In genomic region chr11:67648796-67649613, GRCh38 we compare ENCODE assay signal across 14 cellular contexts. TPM values are rescaled to one million over a fixed set of nuclear protein-coding genes. Genes with fewer than 3 reads are reported as not detected.
DNase-seq lines count a peak whose midpoint lies in the region; ATAC-seq and TF ChIP-seq lines count a peak whose summit lies in the region.
"Had no signal": no experiment of that assay in that cellular context is flagged by ENCODE, and none has a peak within 500 bp of the region (broad histone marks: within the 10 kb centered on the region; RNA-seq: fewer than 3 reads in every experiment).

No MANE protein-coding gene starts in this region.

- H4K5ac ChIP-seq in H9 (ENCODE audit: insufficient read length, low read depth, low read length): peak overlapping the region; percentile 1

- no peaks in the 10 kb centered on the region for H3K23me2 ChIP-seq in H9 (ENCODE audit: insufficient read length, low read depth, low read length, poor library complexity, severe bottlenecking)

- H3K14ac ChIP-seq in H9 (ENCODE audit: insufficient read depth, low read length): no peak overlapping the region

- H3K9me3 ChIP-seq in H9 (ENCODE audit: control insufficient read depth, low read depth, low read length) (no peaks in the 10 kb centered on the region), OCI-LY7 (ENCODE audit: low read length) (no peaks in the 10 kb centered on the region)

- DNase-seq in CD14-positive monocyte (ENCODE audit: low spot score) (peak; percentile 56), H9 (no peak), OCI-LY7 (ENCODE audit: low spot score) (peak; percentile 93), islet precursor cell (peak; percentile 37)
- DNase-seq in activated T-cell treated with anti-CD3 and anti-CD28 coated beads, Interleukin-2, amount 50 U/mL, for 72 hours: no peak
- no peak for DNase-seq in activated effector memory CD4-positive, alpha-beta T cell treated with anti-CD3 and anti-CD28 coated beads, Interleukin-2, amount 50 U/mL, for 16 hours
- DNase-seq: AML-193, foreskin melanocyte, left ventricle myocardium inferior had no signal

- no peak overlapping the region for H2BK5ac ChIP-seq in H9 (ENCODE audit: insufficient read length, low read length)

- H3K4me1 ChIP-seq in H9 (ENCODE audit: insufficient read depth, low read length) (no peaks in the 10 kb centered on the region), OCI-LY7 (ENCODE audit: insufficient read depth, low read length, poor library complexity, severe bottlenecking) (peaks cover 85% of the 10 kb centered on the region)
- H3K4me1 ChIP-seq: left ventricle myocardium inferior had no signal

- H2AK5ac ChIP-seq in H9 (ENCODE audit: insufficient read length, low read length): no peak overlapping the region

- H3K36me3 Mint-ChIP-seq in CD14-positive monocyte (no peaks in the 10 kb centered on the region), H9 (ENCODE audit: insufficient read depth in 1 of 3, low read depth in 3 of 3) (no peaks in the 10 kb centered on the region; a peak in 1 of 7 replicates)
- H3K36me3 Mint-ChIP-seq in activated T-cell treated with anti-CD3 and anti-CD28 coated beads, Interleukin-2, amount 50 U/mL, for 72 hours (ENCODE audit: insufficient read depth in 2 of 2): no peaks in the 10 kb centered on the region

- H3K4ac ChIP-seq in H9 (ENCODE audit: low read depth, low read length): no peak overlapping the region

- H3K23ac ChIP-seq in H9 (ENCODE audit: insufficient read length, low read depth, low read length): no peak overlapping the region

- CTCF ChIA-PET in OCI-LY7 (lab: Charles Lee; ENCODE audit: unreplicated experiment): interaction anchor here (0.6 to 4.0 kb wide), 9 partner anchors 10 to 77 kb away, joined by 3 to 38 read pairs (median 6); partner anchors contain the start of gene NUDT8

- no peak overlapping the region for H2BK12ac ChIP-seq in H9 (ENCODE audit: insufficient read length, low read depth, low read length)

- H3K27ac Mint-ChIP-seq in CD14-positive monocyte (peak overlapping the region in 1 of 7 donors; percentile 40), H9 (peak overlapping the region in 1 of 3 experiments; percentile 41; a peak in 1 of 7 replicates)
- H3K27ac Mint-ChIP-seq in activated T-cell treated with anti-CD3 and anti-CD28 coated beads, Interleukin-2, amount 50 U/mL, for 72 hours: no peak overlapping the region
- H3K27ac Mint-ChIP-seq: stimulated activated naive CD8-positive, alpha-beta T cell treated with anti-CD3 and anti-CD28 coated beads, Interleukin-15, Interleukin-2, amounts not matched to agents 100 ng/mL and 50 ng/mL, for 24 hours had no signal

- no peaks in the 10 kb centered on the region for H3K79me1 ChIP-seq in H9 (ENCODE audit: insufficient read depth, low read depth, low read length, poor library complexity, severe bottlenecking)

- H4K91ac ChIP-seq in H9 (ENCODE audit: insufficient read length, low read depth, low read length): no peak overlapping the region

- H2AFZ ChIP-seq in H9 (ENCODE audit: low read length) (no peak overlapping the region), OCI-LY7 (ENCODE audit: low read length) (no peak overlapping the region; the same call in 1 of the 2 replicates)

- H3K4me1 Mint-ChIP-seq in CD14-positive monocyte (peaks cover 45% of the 10 kb centered on the region), H9 (peaks cover 8 to 14% of the 10 kb centered on the region in 2 experiments)
- peaks cover 30% of the 10 kb centered on the region for H3K4me1 Mint-ChIP-seq in activated T-cell treated with anti-CD3 and anti-CD28 coated beads, Interleukin-2, amount 50 U/mL, for 72 hours (ENCODE audit: low read depth)

- WGBS in H9 (ENCODE audit: extremely low coverage, insufficient read length, low lambda C conversion rate): no CpG with 5 or more reads among the region's 12 CpGs

- H3K27me3 Mint-ChIP-seq in CD14-positive monocyte (ENCODE audit: low read depth in 3 of 3): peaks cover 15 to 33% (median 29%) of the 10 kb centered on the region in 3 donors
- peaks cover 23% of the 10 kb centered on the region for H3K27me3 Mint-ChIP-seq in H9 (ENCODE audit: low read depth)
- H3K27me3 Mint-ChIP-seq in activated T-cell treated with anti-CD3 and anti-CD28 coated beads, Interleukin-2, amount 50 U/mL, for 72 hours (ENCODE audit: low read depth): no peaks in the 10 kb centered on the region
- H3K27me3 Mint-ChIP-seq: stimulated activated naive CD8-positive, alpha-beta T cell treated with anti-CD3 and anti-CD28 coated beads, Interleukin-15, Interleukin-2, amounts not matched to agents 100 ng/mL and 50 ng/mL, for 24 hours had no signal

- H3K4me2 ChIP-seq in H9 (ENCODE audit: insufficient read depth, insufficient read length, low read length) (no peak overlapping the region), OCI-LY7 (ENCODE audit: low read length) (peak overlapping the region; percentile 79)

- no TSS peak for BruUV-seq in OCI-LY7 (replicated peaks; lab: Mats Ljungman, UMichigan)

- no peak overlapping the region for H3K9ac ChIP-seq in H9 (ENCODE audit: extremely low read depth, insufficient read length, low read length)

- H3K4me3 Mint-ChIP-seq in CD14-positive monocyte (peak overlapping the region in 1 of 2 donors; percentile 67), H9 (peak overlapping the region in 1 of 2 experiments; percentile 20; a peak in 1 of 5 replicates)
- no peak overlapping the region for H3K4me3 Mint-ChIP-seq in activated T-cell treated with anti-CD3 and anti-CD28 coated beads, Interleukin-2, amount 50 U/mL, for 72 hours
- H3K4me3 Mint-ChIP-seq: stimulated activated naive CD8-positive, alpha-beta T cell treated with anti-CD3 and anti-CD28 coated beads, Interleukin-15, Interleukin-2, amounts not matched to agents 100 ng/mL and 50 ng/mL, for 24 hours had no signal

- no peak overlapping the region for H4K8ac ChIP-seq in H9 (replicated peaks; ENCODE audit: insufficient read length, low read depth, low read length)

- H3K79me2 ChIP-seq in H9 (ENCODE audit: insufficient read depth, low read length) (no peaks in the 10 kb centered on the region), OCI-LY7 (ENCODE audit: insufficient read depth, low read depth, low read length) (peaks cover 5% of the 10 kb centered on the region; the same call in 1 of the 2 replicates)

- no peak overlapping the region for H3T11ph ChIP-seq in H9 (ENCODE audit: low read length)

- H2BK20ac ChIP-seq in H9 (ENCODE audit: low read depth, low read length, poor library complexity, severe bottlenecking): no peak overlapping the region

- intact Hi-C loops in CD14-positive monocyte (cut with micrococcal nuclease) (no loop called here), OCI-LY7 (cut with micrococcal nuclease; ENCODE audit: unreplicated experiment) (loop anchor here (1.0 to 10.0 kb wide), 8 partner anchors 9 to 382 kb away; partner anchors contain the start of genes CDK2AP2, GRK2, PITPNM1 and PPP1CA)

- no peaks in the 10 kb centered on the region for H3K27me3 ChIP-seq in H9 (ENCODE audit: insufficient read depth, low read length)

- H3K36me3 ChIP-seq in OCI-LY7 (ENCODE audit: insufficient read depth, low read length): no peaks in the 10 kb centered on the region
- H3K36me3 ChIP-seq: left ventricle myocardium inferior had no signal

- H4K20me1 ChIP-seq in H9 (ENCODE audit: control insufficient read depth, insufficient read depth, insufficient read length): no peaks in the 10 kb centered on the region
- no peaks in the 10 kb centered on the region for H4K20me1 ChIP-seq in OCI-LY7 (ENCODE audit: insufficient read depth, low read length)

- no peak overlapping the region for H2BK120ac ChIP-seq in H9 (ENCODE audit: low read depth, low read length, poor library complexity, severe bottlenecking)

- POLR2A ChIA-PET in OCI-LY7 (lab: Charles Lee): interaction anchor here (0.6 to 8.0 kb wide), 9 partner anchors 10 to 50 kb away, joined by 3 to 69 read pairs (median 5); no protein-coding TSS in a partner anchor

- H3K27ac ChIP-seq in H9 (ENCODE audit: insufficient read length, low read depth, low read length) (no peak overlapping the region), OCI-LY7 (ENCODE audit: low read depth, low read length, poor library complexity, severe bottlenecking) (peak overlapping the region; percentile 97)
- H3K27ac ChIP-seq: left ventricle myocardium inferior had no signal

- H3K56ac ChIP-seq in H9 (ENCODE audit: insufficient read length, low read depth, low read length): no peak overlapping the region

- H3K9me3 Mint-ChIP-seq in CD14-positive monocyte: peaks cover 2 to 11% (median 4%) of the 10 kb centered on the region in 7 donors
- H3K9me3 Mint-ChIP-seq in H9: peaks cover 0 to 3% of the 10 kb centered on the region in 2 experiments; a peak in 3 of 5 replicates
- no peaks in the 10 kb centered on the region for H3K9me3 Mint-ChIP-seq in activated T-cell treated with anti-CD3 and anti-CD28 coated beads, Interleukin-2, amount 50 U/mL, for 72 hours
- H3K9me3 Mint-ChIP-seq: stimulated activated naive CD8-positive, alpha-beta T cell treated with anti-CD3 and anti-CD28 coated beads, Interleukin-15, Interleukin-2, amounts not matched to agents 100 ng/mL and 50 ng/mL, for 24 hours had no signal

- H3K4me3 ChIP-seq in OCI-LY7 (ENCODE audit: low read depth, low read length, poor library complexity, severe bottlenecking): peak overlapping the region; percentile 70
- H3K4me3 ChIP-seq: left ventricle myocardium inferior had no signal

- no peak overlapping the region for H3K18ac ChIP-seq in H9 (ENCODE audit: insufficient read length, low read depth, low read length)

- TF ChIP-seq CTCF in CD14-positive monocyte (IDR thresholded peaks at IDR 0.05) (no peak), H9 (conservative IDR thresholded peaks at IDR 0.05) (no peak), OCI-LY7 (conservative IDR thresholded peaks at IDR 0.05; ENCODE audit: low read length) (no peak)

- no peak overlapping the region for H2BK15ac ChIP-seq in H9 (ENCODE audit: low read depth, low read length)

- no peak for ATAC-seq in activated T-cell treated with anti-CD3 and anti-CD28 coated beads, Interleukin-2, amount 50 U/mL, for 72 hours (replicated peaks in 1 of 2)
- ATAC-seq in HG03045 (IDR thresholded peaks at IDR 0.05; ENCODE audit: unreplicated experiment) (no peak), HG02678 (IDR thresholded peaks at IDR 0.05; ENCODE audit: unreplicated experiment) (no peak)

- H3K9me2 ChIP-seq in OCI-LY7 (ENCODE audit: insufficient read depth, low read length): no peaks in the 10 kb centered on the region

RNA-seq across cellular contexts. Expression of gene ACY3, which starts 1.5 kb away (rescaled TPM):
- under 1 TPM; 0.16 to 0.21 TPM for polyA plus RNA-seq in CD14-positive monocyte
- not detected in 2 replicates for total RNA-seq in H9 (2021)
- 17.1 and 25.6 TPM in 2 replicates for total RNA-seq in OCI-LY7 (2014; rRNA removed; shearing (Covaris generic))
- 45.1 and 54.4 TPM in 2 replicates for total RNA-seq in OCI-LY7 (2022)
- total RNA-seq in activated T-cell treated with anti-CD3 and anti-CD28 coated beads, Interleukin-2, amount 50 U/mL, for 72 hours: under 1 TPM; 0.30 to 0.31 TPM
- total RNA-seq: dermis microvascular lymphatic vessel endothelial cell, HT1080, left ventricle myocardium inferior had no signal

RNA-seq across cellular contexts. Expression of gene TBX10, which starts 9.4 kb away (rescaled TPM):
- not detected for polyA plus RNA-seq in CD14-positive monocyte
- total RNA-seq in H9 (2021) (not detected in 2 replicates), OCI-LY7 (2022) (5.3 and 5.7 TPM in 2 replicates)
- 2.4 and 4.3 TPM in 2 replicates for total RNA-seq in OCI-LY7 (2014; rRNA removed; shearing (Covaris generic))
- not detected for total RNA-seq in activated T-cell treated with anti-CD3 and anti-CD28 coated beads, Interleukin-2, amount 50 U/mL, for 72 hours
- total RNA-seq: dermis microvascular lymphatic vessel endothelial cell, HT1080 had no signal

RNA-seq across cellular contexts. Expression of gene NUDT8, which starts 19.3 kb away (rescaled TPM):
- 1 to 10 TPM; 1.3 to 1.4 TPM for polyA plus RNA-seq in CD14-positive monocyte
- total RNA-seq in H9 (2021): 6.5 and 6.8 TPM in 2 replicates
- 14.4 and 20.4 TPM in 2 replicates for total RNA-seq in OCI-LY7 (2014; rRNA removed; shearing (Covaris generic))
- 31.7 and 35.4 TPM in 2 replicates for total RNA-seq in OCI-LY7 (2022)
- total RNA-seq in activated T-cell treated with anti-CD3 and anti-CD28 coated beads, Interleukin-2, amount 50 U/mL, for 72 hours: 10 to 100 TPM; 19.6 to 24.6 TPM

RNA-seq across cellular contexts. Expression of gene ALDH3B2, which starts 25.4 kb away (rescaled TPM):
- not detected for polyA plus RNA-seq in CD14-positive monocyte
- not detected in 2 replicates for total RNA-seq in H9 (2021)
- 1.5 and 2.9 TPM in 2 replicates for total RNA-seq in OCI-LY7 (2014; rRNA removed; shearing (Covaris generic))
- total RNA-seq in OCI-LY7 (2022): 8.0 and 8.3 TPM in 2 replicates
- not detected for total RNA-seq in activated T-cell treated with anti-CD3 and anti-CD28 coated beads, Interleukin-2, amount 50 U/mL, for 72 hours
- total RNA-seq: dermis microvascular lymphatic vessel endothelial cell, HT1080, left ventricle myocardium inferior had no signal

RNA-seq across cellular contexts. Expression of gene NDUFV1, which starts 42.3 kb away (rescaled TPM):
- 10 to 100 TPM; 71.6 to 72.1 TPM for polyA plus RNA-seq in CD14-positive monocyte
- total RNA-seq in H9 (2021) (152 and 154 TPM in 2 replicates), OCI-LY7 (2022) (294 and 335 TPM in 2 replicates)
- total RNA-seq in OCI-LY7 (2014; rRNA removed; shearing (Covaris generic)): 257 and 283 TPM in 2 replicates
- 100 to 1,000 TPM; 220 to 244 TPM for total RNA-seq in activated T-cell treated with anti-CD3 and anti-CD28 coated beads, Interleukin-2, amount 50 U/mL, for 72 hours

Comparison
In these comparisons a context has a peak if more than half of its experiments do, and no peak if none do; other contexts are left out.
1. DNase-seq: peak in CD14-positive monocyte (single experiment), OCI-LY7 (single experiment) and islet precursor cell (single experiment); none in H9 (single experiment), activated T-cell treated with anti-CD3 and anti-CD28 coated beads, Interleukin-2, amount 50 U/mL, for 72 hours (0 of 2) and activated effector memory CD4-positive, alpha-beta T cell treated with anti-CD3 and anti-CD28 coated beads, Interleukin-2, amount 50 U/mL, for 16 hours (single experiment).
2. RNA of gene ACY3, which starts 1.5 kb away (total RNA-seq): 17.1 to 54.4 TPM in OCI-LY7; 0.30 to 0.31 TPM in activated T-cell treated with anti-CD3 and anti-CD28 coated beads, Interleukin-2, amount 50 U/mL, for 72 hours and not detected in H9; every median in the first group is over 10 times any median in the second.